Comparison of ENCODE assay signal across 25 cellular contexts in genomic region chr7:44454348-44454747, GRCh38. TPM values are rescaled to one million over a fixed set of nuclear protein-coding genes. Genes with fewer than 3 reads are reported as not detected.
DNase-seq lines count a peak whose midpoint lies in the region; ATAC-seq lines count a peak whose summit lies in the region.
"Had no signal": no experiment of that assay in that cellular context is flagged by ENCODE, and none has a peak within 500 bp of the region (broad histone marks: within the 10 kb centered on the region; RNA-seq: fewer than 3 reads in every experiment).

No MANE protein-coding gene starts in this region.

- intact Hi-C loops in activated naive CD4-positive, alpha-beta T cell treated with anti-CD3 and anti-CD28 coated beads for 36 hours (cut with micrococcal nuclease) = no loop called here

- H3K4me1 Mint-ChIP-seq in activated naive CD4-positive, alpha-beta T cell treated with anti-CD3 and anti-CD28 coated beads for 36 hours (ENCODE audit: low read depth) = peaks cover 52% of the 10 kb centered on the region
- H3K4me1 Mint-ChIP-seq in activated CD4-positive, alpha-beta memory T cell treated with anti-CD3 and anti-CD28 coated beads, Interleukin-2, amount 10 ng/mL, durations not matched to agents 7 days and 5 days = peaks cover 43% of the 10 kb centered on the region

- no peaks in the 10 kb centered on the region for H3K9me3 Mint-ChIP-seq in activated naive CD4-positive, alpha-beta T cell treated with anti-CD3 and anti-CD28 coated beads for 36 hours
- no peaks in the 10 kb centered on the region for H3K9me3 Mint-ChIP-seq in activated CD4-positive, alpha-beta memory T cell treated with anti-CD3 and anti-CD28 coated beads, Interleukin-2, amount 10 ng/mL, durations not matched to agents 7 days and 5 days
- H3K9me3 Mint-ChIP-seq: activated B cell treated with CpG ODN at 0.5 μM for 24 hours had no signal

- no peak overlapping the region for H3K27ac Mint-ChIP-seq in activated naive CD4-positive, alpha-beta T cell treated with anti-CD3 and anti-CD28 coated beads for 36 hours
- peak overlapping the region; percentile 24 for H3K27ac Mint-ChIP-seq in activated CD4-positive, alpha-beta memory T cell treated with anti-CD3 and anti-CD28 coated beads, Interleukin-2, amount 10 ng/mL, durations not matched to agents 7 days and 5 days
- H3K27ac Mint-ChIP-seq: activated B cell treated with CpG ODN at 0.5 μM for 24 hours, B cell had no signal

- peaks cover 21% of the 10 kb centered on the region for H3K36me3 Mint-ChIP-seq in activated naive CD4-positive, alpha-beta T cell treated with anti-CD3 and anti-CD28 coated beads for 36 hours (ENCODE audit: low read depth)
- peaks cover 45% of the 10 kb centered on the region for H3K36me3 Mint-ChIP-seq in activated CD4-positive, alpha-beta memory T cell treated with anti-CD3 and anti-CD28 coated beads, Interleukin-2, amount 10 ng/mL, durations not matched to agents 7 days and 5 days (ENCODE audit: low read depth)

- no peak for ATAC-seq in GM19351 (IDR thresholded peaks at IDR 0.05; ENCODE audit: unreplicated experiment)
- ATAC-seq: foreskin keratinocyte had no signal

- H3K27me3 Mint-ChIP-seq in activated naive CD4-positive, alpha-beta T cell treated with anti-CD3 and anti-CD28 coated beads for 36 hours (ENCODE audit: low read depth) = no peaks in the 10 kb centered on the region
- H3K27me3 Mint-ChIP-seq in activated CD4-positive, alpha-beta memory T cell treated with anti-CD3 and anti-CD28 coated beads, Interleukin-2, amount 10 ng/mL, durations not matched to agents 7 days and 5 days = no peaks in the 10 kb centered on the region
- H3K27me3 Mint-ChIP-seq: activated B cell treated with CpG ODN at 0.5 μM for 24 hours, B cell had no signal

- POLR2A ChIA-PET in activated CD4-positive, alpha-beta memory T cell treated with anti-CD3 and anti-CD28 coated beads, Interleukin-2, amount 10 ng/mL, durations not matched to agents 7 days and 5 days (lab: Charles Lee) = interaction anchor here (1.2 kb wide), 1 partner anchor 387 kb away, joined by 3 read pairs; no protein-coding TSS in a partner anchor

- peak; percentile 32 for DNase-seq in activated naive CD4-positive, alpha-beta T cell treated with anti-CD3 and anti-CD28 coated beads for 36 hours
- no peak for DNase-seq in activated naive CD4-positive, alpha-beta T cell (lab: John Stamatoyannopoulos, UW)
- peak; percentile 29 for DNase-seq in activated CD4-positive, alpha-beta memory T cell treated with anti-CD3 and anti-CD28 coated beads, Interleukin-2, amount 10 ng/mL, durations not matched to agents 7 days and 5 days
- peak; percentile 7 for DNase-seq in ecto neural progenitor cell (ENCODE audit: low spot score)
- no peak for DNase-seq in hepatic stellate cell (ENCODE audit: low spot score)
- no peak for DNase-seq in LoVo (ENCODE audit: low spot score)
- DNase-seq: ACHN; activated B cell treated with CpG ODN at 0.5 μM for 24 hours; dermis blood vessel endothelial cell; esophagus squamous epithelium; foreskin keratinocyte; HCEC 1CT; islet precursor cell; KG1; left ventricle myocardium inferior; mesenchymal stem cell; NCI-H1417; NCI-H2029 treated with DMSO at 0.1 percent for 48 hours; NCI-H526 treated with DMSO at 0.1 percent for 48 hours; NK-92 treated with Interleukin-12 subunit alpha and Interleukin-12 subunit beta, amount 100 ng/mL, for 24 hours; stimulated activated naive CD4-positive, alpha-beta T cell treated with Interleukin-2 at 50 U/mL for 16 hours; T-helper 1 cell; uterus had no signal

- CTCF ChIA-PET in activated naive CD4-positive, alpha-beta T cell treated with anti-CD3 and anti-CD28 coated beads for 36 hours (lab: Charles Lee) = interaction anchor here (0.7 kb wide), 1 partner anchor 121 kb away, joined by 5 read pairs; no protein-coding TSS in a partner anchor
- CTCF ChIA-PET in activated CD4-positive, alpha-beta memory T cell treated with anti-CD3 and anti-CD28 coated beads, Interleukin-2, amount 10 ng/mL, durations not matched to agents 7 days and 5 days (lab: Charles Lee) = no interaction called here

- no peak overlapping the region for H3K4me3 Mint-ChIP-seq in activated naive CD4-positive, alpha-beta T cell treated with anti-CD3 and anti-CD28 coated beads for 36 hours
- H3K4me3 Mint-ChIP-seq in activated CD4-positive, alpha-beta memory T cell treated with anti-CD3 and anti-CD28 coated beads, Interleukin-2, amount 10 ng/mL, durations not matched to agents 7 days and 5 days = no peak overlapping the region
- H3K4me3 Mint-ChIP-seq: activated B cell treated with CpG ODN at 0.5 μM for 24 hours, B cell had no signal

RNA-seq across cellular contexts. Expression of gene NUDCD3, which starts 36.1 kb away (rescaled TPM):
- 10 to 100 TPM; 81.1 to 81.8 TPM for total RNA-seq in activated naive CD4-positive, alpha-beta T cell treated with anti-CD3 and anti-CD28 coated beads for 36 hours
- total RNA-seq in activated CD4-positive, alpha-beta memory T cell treated with anti-CD3 and anti-CD28 coated beads, Interleukin-2, amount 10 ng/mL, durations not matched to agents 7 days and 5 days = 10 to 100 TPM; 91.0 to 97.5 TPM

Comparison
In these comparisons a context has a peak if more than half of its experiments do, and no peak if none do; other contexts are left out.
1. DNase-seq: peak in activated naive CD4-positive, alpha-beta T cell treated with anti-CD3 and anti-CD28 coated beads for 36 hours (single experiment), activated CD4-positive, alpha-beta memory T cell treated with anti-CD3 and anti-CD28 coated beads, Interleukin-2, amount 10 ng/mL, durations not matched to agents 7 days and 5 days (single experiment) and ecto neural progenitor cell (single experiment); none in activated naive CD4-positive, alpha-beta T cell (0 of 4), hepatic stellate cell (single experiment) and LoVo (single experiment).